1 cellular context compared by ENCODE assay signal in genomic region chr16:49639739-49640388, GRCh38.
TF ChIP-seq lines count a peak whose summit lies in the region.

No MANE protein-coding gene starts in this region.

TF ChIP-seq in SK-N-SH, 30 proteins besides CTCF, POLR2A, EP300 and RAD21 (continued from another document):
- TF ChIP-seq MXI1 (IDR thresholded peaks at IDR 0.05; ENCODE audit: low read depth, low read length) (peak; percentile 9; the same call in 1 of the 2 replicates), TCF12 (IDR thresholded peaks at IDR 0.05) (no peak), PBX3 (IDR thresholded peaks at IDR 0.05) (no peak), JUND (IDR thresholded peaks at IDR 0.05) (no peak), NRF1 (IDR thresholded peaks at IDR 0.05; ENCODE audit: low read depth, low read length) (no peak), IRF3 (IDR thresholded peaks at IDR 0.05; ENCODE audit: low read depth, low read length) (no peak), USF1 (IDR thresholded peaks at IDR 0.05; ENCODE audit: borderline replicate concordance, low read depth) (no peak), SMC3 (IDR thresholded peaks at IDR 0.05; ENCODE audit: low read depth, low read length) (no peak), SIN3A (IDR thresholded peaks at IDR 0.05; ENCODE audit: borderline replicate concordance, low read depth, low read length) (no peak), RCOR1 (IDR thresholded peaks at IDR 0.05; ENCODE audit: low read length) (0 out of 2 replicates have a peak, but pooled peaks have one; percentile 24)
